In the genomic region with DNA sequence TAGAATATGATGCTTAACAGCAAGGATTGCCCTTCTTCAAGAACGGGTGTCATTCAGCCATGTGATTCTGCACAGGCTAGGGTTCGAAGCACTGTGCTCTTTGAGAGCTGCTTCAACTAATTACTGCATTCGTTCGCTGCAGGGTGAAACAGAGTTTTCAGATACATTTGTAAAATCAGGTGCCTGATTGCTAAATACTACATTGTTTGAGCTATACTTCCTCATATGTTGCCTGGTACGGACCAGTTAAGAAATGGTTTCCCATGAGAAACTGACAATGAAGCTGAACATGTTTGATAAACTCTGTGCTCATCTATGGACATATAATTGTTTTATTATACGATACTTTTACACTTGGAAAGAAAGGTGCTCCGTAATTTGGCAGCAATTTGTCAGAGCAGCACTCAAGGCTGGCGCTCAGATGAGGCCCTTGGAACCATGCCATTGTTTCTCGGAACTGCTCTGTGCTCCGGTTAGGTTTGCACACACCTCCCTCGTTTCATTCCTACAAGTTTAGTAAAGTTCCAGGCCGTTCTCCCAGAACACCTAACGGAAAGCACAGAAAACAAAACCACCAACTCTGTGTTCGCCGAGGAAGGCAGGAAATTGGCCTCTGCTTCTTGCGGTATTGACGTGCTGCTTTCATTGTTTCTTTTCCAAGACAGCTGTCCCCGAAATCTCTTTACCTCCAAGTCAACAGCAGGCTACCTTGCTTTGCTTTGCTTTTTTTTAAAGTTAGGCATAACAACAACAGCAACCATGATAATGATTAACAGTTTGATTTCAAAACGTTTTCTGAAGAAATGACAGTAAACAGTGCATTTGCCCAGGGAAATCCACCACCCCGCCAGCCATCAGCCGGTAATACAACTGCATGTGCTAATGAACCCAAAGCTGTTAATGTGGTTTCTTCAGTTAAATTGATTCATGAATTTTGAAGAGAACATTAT, we compare ENCODE assay signal across 1 cellular context.
A peak's percentile ranks its signal among the peaks of the same experiment; 100 is the strongest.
TF ChIP-seq lines count a peak whose summit lies in the region.

No MANE protein-coding gene starts in this region.

TF ChIP-seq in liver, 16 proteins besides CTCF, POLR2A, EP300 and RAD21 (continued from another document):
- TF ChIP-seq, protein P1, sequence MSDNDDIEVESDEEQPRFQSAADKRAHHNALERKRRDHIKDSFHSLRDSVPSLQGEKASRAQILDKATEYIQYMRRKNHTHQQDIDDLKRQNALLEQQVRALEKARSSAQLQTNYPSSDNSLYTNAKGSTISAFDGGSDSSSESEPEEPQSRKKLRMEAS (IDR thresholded peaks at IDR 0.05): peak; percentile 78
- TF ChIP-seq, protein P2, sequence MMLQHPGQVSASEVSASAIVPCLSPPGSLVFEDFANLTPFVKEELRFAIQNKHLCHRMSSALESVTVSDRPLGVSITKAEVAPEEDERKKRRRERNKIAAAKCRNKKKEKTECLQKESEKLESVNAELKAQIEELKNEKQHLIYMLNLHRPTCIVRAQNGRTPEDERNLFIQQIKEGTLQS (IDR thresholded peaks at IDR 0.05): no peak
- TF ChIP-seq, protein P3, sequence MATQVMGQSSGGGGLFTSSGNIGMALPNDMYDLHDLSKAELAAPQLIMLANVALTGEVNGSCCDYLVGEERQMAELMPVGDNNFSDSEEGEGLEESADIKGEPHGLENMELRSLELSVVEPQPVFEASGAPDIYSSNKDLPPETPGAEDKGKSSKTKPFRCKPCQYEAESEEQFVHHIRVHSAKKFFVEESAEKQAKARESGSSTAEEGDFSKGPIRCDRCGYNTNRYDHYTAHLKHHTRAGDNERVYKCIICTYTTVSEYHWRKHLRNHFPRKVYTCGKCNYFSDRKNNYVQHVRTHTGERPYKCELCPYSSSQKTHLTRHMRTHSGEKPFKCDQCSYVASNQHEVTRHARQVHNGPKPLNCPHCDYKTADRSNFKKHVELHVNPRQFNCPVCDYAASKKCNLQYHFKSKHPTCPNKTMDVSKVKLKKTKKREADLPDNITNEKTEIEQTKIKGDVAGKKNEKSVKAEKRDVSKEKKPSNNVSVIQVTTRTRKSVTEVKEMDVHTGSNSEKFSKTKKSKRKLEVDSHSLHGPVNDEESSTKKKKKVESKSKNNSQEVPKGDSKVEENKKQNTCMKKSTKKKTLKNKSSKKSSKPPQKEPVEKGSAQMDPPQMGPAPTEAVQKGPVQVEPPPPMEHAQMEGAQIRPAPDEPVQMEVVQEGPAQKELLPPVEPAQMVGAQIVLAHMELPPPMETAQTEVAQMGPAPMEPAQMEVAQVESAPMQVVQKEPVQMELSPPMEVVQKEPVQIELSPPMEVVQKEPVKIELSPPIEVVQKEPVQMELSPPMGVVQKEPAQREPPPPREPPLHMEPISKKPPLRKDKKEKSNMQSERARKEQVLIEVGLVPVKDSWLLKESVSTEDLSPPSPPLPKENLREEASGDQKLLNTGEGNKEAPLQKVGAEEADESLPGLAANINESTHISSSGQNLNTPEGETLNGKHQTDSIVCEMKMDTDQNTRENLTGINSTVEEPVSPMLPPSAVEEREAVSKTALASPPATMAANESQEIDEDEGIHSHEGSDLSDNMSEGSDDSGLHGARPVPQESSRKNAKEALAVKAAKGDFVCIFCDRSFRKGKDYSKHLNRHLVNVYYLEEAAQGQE (IDR thresholded peaks at IDR 0.05): no peak
- TF ChIP-seq YY1 (IDR thresholded peaks at IDR 0.05): peak; percentile 68
- TF ChIP-seq, protein P4, sequence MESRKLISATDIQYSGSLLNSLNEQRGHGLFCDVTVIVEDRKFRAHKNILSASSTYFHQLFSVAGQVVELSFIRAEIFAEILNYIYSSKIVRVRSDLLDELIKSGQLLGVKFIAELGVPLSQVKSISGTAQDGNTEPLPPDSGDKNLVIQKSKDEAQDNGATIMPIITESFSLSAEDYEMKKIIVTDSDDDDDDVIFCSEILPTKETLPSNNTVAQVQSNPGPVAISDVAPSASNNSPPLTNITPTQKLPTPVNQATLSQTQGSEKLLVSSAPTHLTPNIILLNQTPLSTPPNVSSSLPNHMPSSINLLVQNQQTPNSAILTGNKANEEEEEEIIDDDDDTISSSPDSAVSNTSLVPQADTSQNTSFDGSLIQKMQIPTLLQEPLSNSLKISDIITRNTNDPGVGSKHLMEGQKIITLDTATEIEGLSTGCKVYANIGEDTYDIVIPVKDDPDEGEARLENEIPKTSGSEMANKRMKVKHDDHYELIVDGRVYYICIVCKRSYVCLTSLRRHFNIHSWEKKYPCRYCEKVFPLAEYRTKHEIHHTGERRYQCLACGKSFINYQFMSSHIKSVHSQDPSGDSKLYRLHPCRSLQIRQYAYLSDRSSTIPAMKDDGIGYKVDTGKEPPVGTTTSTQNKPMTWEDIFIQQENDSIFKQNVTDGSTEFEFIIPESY (IDR thresholded peaks at IDR 0.05): no peak
- TF ChIP-seq TAF1 (conservative IDR thresholded peaks at IDR 0.05): peak; percentile 54
